ENCODE assay signal across 8 cellular contexts in the genomic region with DNA sequence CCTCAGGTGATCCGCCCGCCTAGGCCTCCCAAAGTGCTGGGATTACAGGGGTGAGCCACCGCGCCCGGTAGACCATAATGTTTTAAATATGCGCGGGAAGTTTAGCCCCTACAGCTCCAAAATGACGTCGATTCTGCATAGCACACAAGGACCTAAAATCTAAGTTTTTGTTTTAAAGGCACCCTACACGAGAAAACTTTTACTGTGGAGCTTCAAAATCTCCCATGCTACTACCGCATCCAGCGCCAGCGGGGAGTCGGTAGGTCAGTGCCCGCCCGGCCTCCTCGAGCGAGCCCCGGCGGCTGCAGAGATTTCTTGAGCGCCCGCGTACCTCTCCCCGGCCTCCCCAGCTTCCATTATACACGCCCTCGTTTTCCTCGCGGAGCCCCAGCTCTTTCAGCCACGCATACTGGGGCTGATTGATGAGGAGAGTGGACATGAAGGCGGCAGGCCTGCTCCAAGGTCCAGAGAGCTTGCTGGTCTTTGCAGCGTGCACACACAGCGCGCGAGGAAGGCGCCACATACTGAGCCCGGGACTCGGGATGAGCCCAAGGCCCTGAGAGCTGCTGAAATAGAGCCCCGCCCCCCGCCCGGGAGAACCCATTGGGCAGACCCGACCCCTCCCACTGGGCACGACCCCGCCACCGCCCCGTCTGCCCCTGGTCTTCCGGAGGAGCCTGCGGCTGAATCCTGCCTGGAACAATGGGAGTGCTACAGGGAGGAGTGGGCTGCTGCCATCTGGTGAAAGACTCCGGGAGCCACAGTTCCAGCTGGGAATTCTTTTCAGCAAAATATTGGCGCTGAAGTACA. TPM values are rescaled to one million over a fixed set of nuclear protein-coding genes. Genes with fewer than 3 reads are reported as not detected.
DNase-seq lines count a peak whose midpoint lies in the region; ATAC-seq, FAIRE-seq and TF ChIP-seq lines count a peak whose summit lies in the region.

ALDH7A1 (minus strand) TSS at position 544 of the 810 bp plus-strand sequence; CDS start at position 523, 21 bp downstream.

- peak; percentile 52 to 62 for TF ChIP-seq RAD21 in A549 (conservative IDR thresholded peaks at IDR 0.05 in 1 of 2, IDR thresholded peaks at IDR 0.05 in 1 of 2)

- H3K4me1 ChIP-seq in A549 = peaks cover 20% of the 10 kb centered on the region
- H3K4me1 ChIP-seq in mesodermal cell (ENCODE audit: control insufficient read depth, insufficient read depth, low read length, poor library complexity, severe bottlenecking) = peaks cover 8% of the 10 kb centered on the region

- TF ChIP-seq EP300 in A549 (IDR thresholded peaks at IDR 0.05) = no peak

- ATAC-seq in A549 (peak; percentile 98), GM18519 (IDR thresholded peaks at IDR 0.05; ENCODE audit: low FRiP score, unreplicated experiment) (peak; percentile 56), HG03045 (IDR thresholded peaks at IDR 0.05; ENCODE audit: unreplicated experiment) (peak; percentile 74)

- peaks cover 31% of the 10 kb centered on the region for H3K36me3 ChIP-seq in mesodermal cell (ENCODE audit: control insufficient read depth, insufficient read depth, low read length)

- POLR2A ChIA-PET in A549 (lab: Yijun Ruan, JAX) = interaction anchor here (0.6 to 2.0 kb wide), 9 partner anchors 9 to 208 kb away, joined by 3 to 14 read pairs (median 4); partner anchors contain the start of gene LMNB1

- peak within 1 kb of the TSS; percentile 97 for H3K4me2 ChIP-seq in A549

- H3K9me3 ChIP-seq in A549 (no peaks in the 10 kb centered on the region), mesodermal cell (ENCODE audit: control insufficient read depth, low read length) (peaks cover 7% of the 10 kb centered on the region)

- DNase-seq in A549 (ENCODE audit: low read depth in 1 of 2, low spot score in 1 of 2) (peak; percentile 96 to 97), NCI-H524 treated with DMSO at 0.1 percent for 48 hours (lab: John Stamatoyannopoulos, UW) (peak; percentile 66), activated T-cell treated with anti-CD3 and anti-CD28 coated beads for 24 hours (ENCODE audit: low read depth) (peak; percentile 21), epithelial cell of prostate (ENCODE audit: low read depth, low spot score) (peak; percentile 27)
- DNase-seq in stimulated activated CD8-positive, alpha-beta memory T cell treated with anti-CD3 and anti-CD28 coated beads, Interleukin-4, amount 100 ng/mL, for 24 hours (ENCODE audit: low read depth) = peak; percentile 42

- peak within 1 kb of the TSS; percentile 54 for H3K4me3 ChIP-seq in A549
- peak within 1 kb of the TSS; percentile 52 for H3K4me3 ChIP-seq in mesodermal cell (ENCODE audit: extremely low read depth, insufficient read depth, low read length, poor library complexity, severe bottlenecking)

- CTCF ChIA-PET in A549 (lab: Yijun Ruan, JAX) = interaction anchor here (0.7 to 3.7 kb wide), 30 partner anchors 10 to 1349 kb away, joined by 3 to 34 read pairs (median 5); no protein-coding TSS in a partner anchor

- peak within 1 kb of the TSS; percentile 77 to 88 for H3K27ac ChIP-seq in A549
- peak within 1 kb of the TSS; percentile 97 for H3K27ac ChIP-seq in epithelial cell of prostate
- H3K27ac ChIP-seq in mesodermal cell (ENCODE audit: low read depth, low read length, severe bottlenecking) = peak within 1 kb of the TSS; percentile 97

- WGBS in A549 (ENCODE audit: missing lambda C conversion rate) = 1% methylated on average over 25 of the region's 49 CpGs
- WGBS in mesodermal cell (ENCODE audit: insufficient coverage in 2 of 2), 2 experiments = 0% methylated on average over 16 to 38 of the region's 49 CpGs

- TF ChIP-seq POLR2A in A549 (IDR thresholded peaks at IDR 0.05; ENCODE audit: low read length) = peak; percentile 99

- FAIRE-seq in A549 (lab: Jason Lieb, UNC) = no peak

- TF ChIP-seq CTCF in A549 (IDR thresholded peaks at IDR 0.05) = peak; percentile 68

TF ChIP-seq in A549, 52 proteins besides CTCF, POLR2A, EP300 and RAD21:
- TF ChIP-seq, protein P1, sequence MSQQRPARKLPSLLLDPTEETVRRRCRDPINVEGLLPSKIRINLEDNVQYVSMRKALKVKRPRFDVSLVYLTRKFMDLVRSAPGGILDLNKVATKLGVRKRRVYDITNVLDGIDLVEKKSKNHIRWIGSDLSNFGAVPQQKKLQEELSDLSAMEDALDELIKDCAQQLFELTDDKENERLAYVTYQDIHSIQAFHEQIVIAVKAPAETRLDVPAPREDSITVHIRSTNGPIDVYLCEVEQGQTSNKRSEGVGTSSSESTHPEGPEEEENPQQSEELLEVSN (IDR thresholded peaks at IDR 0.05; ENCODE audit: borderline replicate concordance, low read depth) = peak; percentile 74
- no peak for TF ChIP-seq FOXS1 (CRISPR knock-in tag; IDR thresholded peaks at IDR 0.05)
- peak; percentile 41; the same call in 1 of the 2 replicates for TF ChIP-seq KDM5A (IDR thresholded peaks at IDR 0.05)
- peak; percentile 79; the same call in 1 of the 2 replicates for TF ChIP-seq PHF8 (IDR thresholded peaks at IDR 0.05; ENCODE audit: borderline replicate concordance, low read depth)
- no peak for TF ChIP-seq MYC (IDR thresholded peaks at IDR 0.05; ENCODE audit: borderline replicate concordance, low read length)
- 0 out of 2 replicates have a peak, but pooled peaks have one; percentile 63 for TF ChIP-seq GATA3 (IDR thresholded peaks at IDR 0.05; ENCODE audit: borderline replicate concordance)
- peak; percentile 93 for TF ChIP-seq MAX (IDR thresholded peaks at IDR 0.05)
- 0 out of 2 replicates have a peak, but pooled peaks have one; percentile 60 for TF ChIP-seq HOXB5 (CRISPR knock-in tag; IDR thresholded peaks at IDR 0.05)
- no peak for TF ChIP-seq TFCP2L1 (CRISPR knock-in tag; IDR thresholded peaks at IDR 0.05)
- TF ChIP-seq FOSL2 (IDR thresholded peaks at IDR 0.05) = no peak
- TF ChIP-seq FOSL2 (CRISPR knock-in tag; IDR thresholded peaks at IDR 0.05) = no peak
- TF ChIP-seq RNF2 (IDR thresholded peaks at IDR 0.05; ENCODE audit: borderline replicate concordance, low read depth) = no peak
- TF ChIP-seq SMC3 (IDR thresholded peaks at IDR 0.05) = peak; percentile 71
- TF ChIP-seq CHD4 (IDR thresholded peaks at IDR 0.05; ENCODE audit: borderline replicate concordance) = no peak
- TF ChIP-seq BCL3 (IDR thresholded peaks at IDR 0.05) = peak; percentile 95
- no peak for TF ChIP-seq ESRRA (IDR thresholded peaks at IDR 0.05; ENCODE audit: borderline replicate concordance, low read length)
- TF ChIP-seq JUN (IDR thresholded peaks at IDR 0.05) = peak; percentile 81 to 91; a peak in 4 of 5 replicates
- TF ChIP-seq, protein P2, sequence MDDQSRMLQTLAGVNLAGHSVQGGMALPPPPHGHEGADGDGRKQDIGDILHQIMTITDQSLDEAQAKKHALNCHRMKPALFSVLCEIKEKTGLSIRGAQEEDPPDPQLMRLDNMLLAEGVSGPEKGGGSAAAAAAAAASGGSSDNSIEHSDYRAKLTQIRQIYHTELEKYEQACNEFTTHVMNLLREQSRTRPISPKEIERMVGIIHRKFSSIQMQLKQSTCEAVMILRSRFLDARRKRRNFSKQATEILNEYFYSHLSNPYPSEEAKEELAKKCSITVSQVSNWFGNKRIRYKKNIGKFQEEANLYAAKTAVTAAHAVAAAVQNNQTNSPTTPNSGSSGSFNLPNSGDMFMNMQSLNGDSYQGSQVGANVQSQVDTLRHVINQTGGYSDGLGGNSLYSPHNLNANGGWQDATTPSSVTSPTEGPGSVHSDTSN (IDR thresholded peaks at IDR 0.05) = no peak

RNA-seq across cellular contexts. Expression of gene ALDH7A1, which starts in this region (rescaled TPM):
- 78.3 and 99.2 TPM in 2 replicates for polyA plus RNA-seq in A549 (2011; rRNA removed)
- 45.0 and 47.6 TPM in 2 replicates for polyA plus RNA-seq in A549 (2012; cell fraction: cytosol; rRNA removed)
- 22.3 and 40.7 TPM in 2 replicates for polyA plus RNA-seq in A549 (2012; cell fraction: nucleus; rRNA removed)
- polyA plus RNA-seq in A549 (2017; fragmentation: RNase III; extraction: RNeasy Plus Mini Kit Qiagen cat#74134 plus additional on column Dnase treatment) = 64.5 to 83.0 TPM (median 72.4 TPM) in 3 replicates
- 38.4 and 47.4 TPM in 2 replicates for polyA minus RNA-seq in A549 (2011; rRNA and poly(A)+ RNA removed)
- 98.1 TPM for polyA plus RNA-seq in mesodermal cell (2013, experiment 1 of 2)
- 107 TPM for polyA plus RNA-seq in mesodermal cell (2013, experiment 2 of 2)

Comparison
In these comparisons a context has a peak if more than half of its experiments do, and no peak if none do; other contexts are left out.
1. Peak in every context shown above with its lines: DNase-seq, ATAC-seq, H3K4me3 ChIP-seq and H3K27ac ChIP-seq.
2. DNase-seq: peak in every context shown above with its lines; median percentile 96 in A549; 66 in NCI-H524 treated with DMSO at 0.1 percent for 48 hours; 42 in stimulated activated CD8-positive, alpha-beta memory T cell treated with anti-CD3 and anti-CD28 coated beads, Interleukin-4, amount 100 ng/mL, for 24 hours; 27 in epithelial cell of prostate; 21 in activated T-cell treated with anti-CD3 and anti-CD28 coated beads for 24 hours.